13 cellular contexts compared by ENCODE assay signal in genomic region chr17:77182773-77183172, GRCh38. TPM values are rescaled to one million over a fixed set of nuclear protein-coding genes. Genes with fewer than 3 reads are reported as not detected.
DNase-seq lines count a peak whose midpoint lies in the region; ATAC-seq, FAIRE-seq and TF ChIP-seq lines count a peak whose summit lies in the region.
"Had no signal": no experiment of that assay in that cellular context is flagged by ENCODE, and none has a peak within 500 bp of the region (broad histone marks: within the 10 kb centered on the region; RNA-seq: fewer than 3 reads in every experiment).

No MANE protein-coding gene starts in this region.

- H3K4me3 ChIP-seq in CD8-positive, alpha-beta T cell (ENCODE audit: low read depth, low read length) = no peak overlapping the region
- H3K4me3 ChIP-seq in Loucy (ENCODE audit: low read length, poor library complexity, severe bottlenecking) = peak overlapping the region; percentile 40
- H3K4me3 ChIP-seq in GM12878 = peak overlapping the region; percentile 45; the same call in 1 of the 2 replicates
- H3K4me3 ChIP-seq: cardiac muscle cell had no signal

- no peak for DNase-seq in CD8-positive, alpha-beta T cell
- no peak for DNase-seq in GM12878 (ENCODE audit: low read depth, low spot score)
- DNase-seq in NCI-H226 = no peak
- no peak for DNase-seq in OCI-M1 (lab: John Stamatoyannopoulos, UW)
- no peak for DNase-seq in DMS153 (lab: John Stamatoyannopoulos, UW)
- no peak for DNase-seq in NCI-H510A treated with DMSO at 0.1 percent for 48 hours (lab: John Stamatoyannopoulos, UW)
- DNase-seq: DMS 273 treated with DMSO at 0.1 percent for 48 hours; NCI-H187; stimulated activated CD4-positive, alpha-beta T cell treated with anti-CD3 and anti-CD28 coated beads, Interleukin-1b, Interleukin-23, amount 100 ng/mL, for 48 hours had no signal

- peak overlapping the region; percentile 84 for H3K27ac Mint-ChIP-seq in CD8-positive, alpha-beta T cell
- H3K27ac Mint-ChIP-seq in nephron = peak overlapping the region; percentile 85 to 97 (median 97)

- peak overlapping the region; percentile 65 for H3K4me2 ChIP-seq in Loucy (ENCODE audit: low read depth, low read length, poor library complexity, severe bottlenecking)
- H3K4me2 ChIP-seq in GM12878 (ENCODE audit: control insufficient read depth, insufficient read depth) = peak overlapping the region; percentile 36

- peak overlapping the region; percentile 48 for H3K4me3 Mint-ChIP-seq in CD8-positive, alpha-beta T cell
- peak overlapping the region in 2 of 3 experiments; percentile 4 to 9 for H3K4me3 Mint-ChIP-seq in nephron

- 75% methylated on average over 10 of the region's 10 CpGs for WGBS in GM12878 (ENCODE audit: insufficient coverage, insufficient replicate concordance, low lambda C conversion rate, missing lambda C conversion rate)

- TF ChIP-seq CTCF in CD8-positive, alpha-beta T cell (IDR thresholded peaks at IDR 0.05) = no peak
- TF ChIP-seq CTCF in Loucy (conservative IDR thresholded peaks at IDR 0.05; ENCODE audit: low read length) (no peak), GM12878 (IDR thresholded peaks at IDR 0.05 in 2 of 3, conservative IDR thresholded peaks at IDR 0.05 in 1 of 3; ENCODE audit: control insufficient read depth in 2 of 3, extremely low read depth in 1 of 3, insufficient read depth in 1 of 3, low read depth in 3 of 3, low read length in 3 of 3) (no peak), nephron (IDR thresholded peaks at IDR 0.05; ENCODE audit: unreplicated experiment in 3 of 3) (no peak)

- SMC1A ChIA-PET in GM12878 (lab: Charles Lee; ENCODE audit: uncharacterized antibody, unreplicated experiment) = interaction anchor here (1.1 to 3.7 kb wide), 11 partner anchors 10 to 96 kb away, joined by 3 to 25 read pairs (median 5); no protein-coding TSS in a partner anchor

- TF ChIP-seq POLR2A in GM12878 (IDR thresholded peaks at IDR 0.05; ENCODE audit: low read depth, low read length) = no peak

- H3K79me2 ChIP-seq in Loucy (ENCODE audit: insufficient read depth, low read length) (peaks cover 86% of the 10 kb centered on the region), GM12878 (ENCODE audit: control insufficient read depth, insufficient read depth, low read length) (peaks cover 84% of the 10 kb centered on the region)

- peaks cover 12% of the 10 kb centered on the region for H3K36me3 Mint-ChIP-seq in CD8-positive, alpha-beta T cell
- peaks cover 5% of the 10 kb centered on the region for H3K36me3 Mint-ChIP-seq in nephron (ENCODE audit: low read depth)

- FAIRE-seq in GM12878 (lab: Jason Lieb, UNC) = no peak
- FAIRE-seq: H54 had no signal

- no peaks in the 10 kb centered on the region for H3K27me3 Mint-ChIP-seq in CD8-positive, alpha-beta T cell (ENCODE audit: low read depth)
- H3K27me3 Mint-ChIP-seq in nephron (ENCODE audit: low read depth) = no peaks in the 10 kb centered on the region

- no peak for TF ChIP-seq RAD21 in GM12878 (IDR thresholded peaks at IDR 0.05; ENCODE audit: insufficient read depth, low read depth, low read length)

- in situ Hi-C loops in GM12878 (cut with MboI) = no loop called here

- intact Hi-C loops in CD8-positive, alpha-beta T cell (cut with DNase I, micrococcal nuclease) = no loop called here
- intact Hi-C loops in GM12878 (cut with micrococcal nuclease; ENCODE audit: unreplicated experiment) = no loop called here

- H2AFZ ChIP-seq in Loucy (ENCODE audit: low read length) = no peak overlapping the region
- H2AFZ ChIP-seq in GM12878 (ENCODE audit: control insufficient read depth, low read depth, low read length) = no peak overlapping the region

- H3F3A ChIP-seq in Loucy (ENCODE audit: low read depth) = no peaks in the 10 kb centered on the region

- H3K9me3 Mint-ChIP-seq in CD8-positive, alpha-beta T cell = no peaks in the 10 kb centered on the region
- no peaks in the 10 kb centered on the region for H3K9me3 Mint-ChIP-seq in nephron

- H3K9me3 ChIP-seq in CD8-positive, alpha-beta T cell (ENCODE audit: low read length) = no peaks in the 10 kb centered on the region
- no peaks in the 10 kb centered on the region for H3K9me3 ChIP-seq in Loucy (ENCODE audit: insufficient read depth, low read depth, low read length)
- H3K9me3 ChIP-seq in GM12878 (replicated peaks; ENCODE audit: control insufficient read depth, insufficient read depth, low read length) = no peaks in the 10 kb centered on the region

- RAD21 ChIA-PET in GM12878 (lab: Charles Lee; ENCODE audit: unreplicated experiment) = interaction anchor here (0.6 to 3.6 kb wide), 7 partner anchors 23 to 100 kb away, joined by 4 to 28 read pairs (median 7); partner anchors contain the start of gene SEC14L1

- peaks cover 8% of the 10 kb centered on the region for H4K20me1 ChIP-seq in Loucy (ENCODE audit: insufficient read depth, low read length, poor library complexity, severe bottlenecking)
- peaks cover 3% of the 10 kb centered on the region; the same call in 1 of the 2 replicates for H4K20me1 ChIP-seq in GM12878 (ENCODE audit: control insufficient read depth, insufficient read depth)

- TF ChIP-seq EP300 in GM12878 (IDR thresholded peaks at IDR 0.05; ENCODE audit: borderline replicate concordance in 1 of 2, control insufficient read depth in 1 of 2, low read depth in 2 of 2, low read length in 2 of 2) = no peak

- no peaks in the 10 kb centered on the region for H3K36me3 ChIP-seq in CD8-positive, alpha-beta T cell (ENCODE audit: insufficient read depth, low read length)
- no peaks in the 10 kb centered on the region for H3K36me3 ChIP-seq in Loucy (ENCODE audit: insufficient read depth, low read length)
- peaks cover 7 to 9% of the 10 kb centered on the region in 2 experiments; a peak in 3 of 4 replicates for H3K36me3 ChIP-seq in GM12878 (ENCODE audit: control insufficient read depth in 2 of 2, insufficient read depth in 2 of 2, low read length in 1 of 2)
- H3K36me3 ChIP-seq: cardiac muscle cell had no signal

- H3K9ac ChIP-seq in Loucy (ENCODE audit: low read depth, low read length, poor library complexity, severe bottlenecking) (peak overlapping the region; percentile 52), GM12878 (ENCODE audit: control insufficient read depth, insufficient read depth, low read length) (peak overlapping the region; percentile 25; the same call in 1 of the 2 replicates)

- no peaks in the 10 kb centered on the region for H3K9me2 ChIP-seq in Loucy (replicated peaks; ENCODE audit: low read depth, low read length)

- no peaks in the 10 kb centered on the region for H3K27me3 ChIP-seq in CD8-positive, alpha-beta T cell (ENCODE audit: insufficient read depth, low read length)
- H3K27me3 ChIP-seq in Loucy (ENCODE audit: insufficient read depth, low read length, poor library complexity, severe bottlenecking) (no peaks in the 10 kb centered on the region), GM12878 (replicated peaks in 1 of 2; ENCODE audit: control insufficient read depth in 2 of 2, insufficient read depth in 2 of 2, low read length in 1 of 2) (no peaks in the 10 kb centered on the region)
- H3K27me3 ChIP-seq: cardiac muscle cell had no signal

- POLR2A ChIA-PET in CD8-positive, alpha-beta T cell (lab: Charles Lee) = interaction anchor here (0.9 to 1.4 kb wide), 3 partner anchors 12 to 75 kb away, joined by 3 to 13 read pairs (median 4); partner anchors contain the start of gene SEC14L1
- POLR2A ChIA-PET in GM12878 (lab: Charles Lee) = interaction anchor here (1.1 to 2.6 kb wide), 6 partner anchors 23 to 94 kb away, joined by 3 to 16 read pairs (median 5); partner anchors contain the start of gene SEC14L1

- peaks cover 43% of the 10 kb centered on the region for H3K4me1 ChIP-seq in CD8-positive, alpha-beta T cell (ENCODE audit: insufficient read depth, low read length)
- H3K4me1 ChIP-seq in Loucy (ENCODE audit: insufficient read depth, low read length, poor library complexity, severe bottlenecking) (peaks cover 38% of the 10 kb centered on the region), GM12878 (ENCODE audit: control insufficient read depth, insufficient read depth, low read length) (peaks cover 48% of the 10 kb centered on the region)

- H3K27ac ChIP-seq in CD8-positive, alpha-beta T cell (ENCODE audit: low read depth, low read length) = no peak overlapping the region
- H3K27ac ChIP-seq in GM12878 (ENCODE audit: control insufficient read depth, insufficient read depth) = peak overlapping the region; percentile 62
- H3K27ac ChIP-seq: cardiac muscle cell had no signal

- peaks cover 44% of the 10 kb centered on the region for H3K4me1 Mint-ChIP-seq in CD8-positive, alpha-beta T cell (ENCODE audit: low read depth)
- peaks cover 40% of the 10 kb centered on the region for H3K4me1 Mint-ChIP-seq in nephron

- ATAC-seq in CD8-positive, alpha-beta T cell = no peak
- no peak for ATAC-seq in GM12878

- CTCF ChIA-PET in CD8-positive, alpha-beta T cell (lab: Charles Lee) = no interaction called here
- CTCF ChIA-PET in GM12878 (lab: Yijun Ruan, JAX) = interaction anchor here (1.2 to 2.7 kb wide), 7 partner anchors 11 to 41 kb away, joined by 3 to 9 read pairs (median 5); no protein-coding TSS in a partner anchor

- BruUV-seq in GM12878 (replicated peaks; lab: Mats Ljungman, UMichigan) = no TSS peak

TF ChIP-seq in GM12878, 131 proteins besides CTCF, POLR2A, EP300 and RAD21 (continues in another document):
- TF ChIP-seq GABPA (IDR thresholded peaks at IDR 0.05; ENCODE audit: low read depth) (no peak), MEF2B (IDR thresholded peaks at IDR 0.05; ENCODE audit: partially characterized antibody, poor library complexity, severe bottlenecking) (no peak), GATAD2B (conservative IDR thresholded peaks at IDR 0.05; ENCODE audit: low read depth) (no peak)

RNA-seq across cellular contexts. Expression of gene SEC14L1, which starts 42.0 kb away (rescaled TPM):
- total RNA-seq in CD8-positive, alpha-beta T cell = 100 to 1,000 TPM; 114 to 118 TPM
- total RNA-seq in GM12878 (2013; cell fraction: nucleolus; rRNA removed) = 161 and 179 TPM in 2 replicates
- 28.2 and 32.4 TPM in 2 replicates for total RNA-seq in GM12878 (2014; rRNA removed)
- 18.2 and 19.0 TPM in 2 replicates for total RNA-seq in GM12878 (2014; rRNA removed; fragmentation: Illumina TruSeq; extraction: Trizol)
- 58.1 and 66.1 TPM in 2 replicates for total RNA-seq in GM12878 (2021)
- polyA plus RNA-seq in GM12878 (2011; ENCODE audit: low read depth) = 26.5 TPM
- polyA plus RNA-seq in GM12878 (2011; rRNA removed) = 28.8 and 33.3 TPM in 2 replicates
- polyA plus RNA-seq in GM12878 (2011; cell fraction: cytosol; rRNA removed) = 26.4 and 30.9 TPM in 2 replicates
- 38.5 and 42.8 TPM in 2 replicates for polyA plus RNA-seq in GM12878 (2011; cell fraction: nucleus; rRNA removed)
- 46.1 and 55.7 TPM in 2 replicates for polyA plus RNA-seq in GM12878 (2012)
- 35.8 and 41.5 TPM in 2 replicates for polyA plus RNA-seq in GM12878 (2014; fragmentation: Illumina TruSeq; extraction: Trizol)
- polyA plus RNA-seq in GM12878 (2014; fragmentation: Nextera tagmentation; extraction: Ambion mirVana) = 10 to 100 TPM in 1 of 2 experiments, 1 to 10 TPM in 1; 6.3 to 10.2 TPM
- polyA plus RNA-seq in GM12878 (2014; rRNA removed) = 32.5 and 34.6 TPM in 2 replicates
- 10 to 100 TPM; 48.5 to 52.3 TPM for polyA plus RNA-seq in GM12878 (2016; fragmentation: Nextera tagmentation; extraction: Ambion mirVana)
- 26.8 and 36.9 TPM in 2 replicates for polyA minus RNA-seq in GM12878 (2011; rRNA and poly(A)+ RNA removed)
- 18.6 and 19.0 TPM in 2 replicates for polyA minus RNA-seq in GM12878 (2011; cell fraction: cytosol; rRNA and poly(A)+ RNA removed)
- polyA minus RNA-seq in GM12878 (2011; cell fraction: nucleus; rRNA and poly(A)+ RNA removed) = 17.2 and 32.2 TPM in 2 replicates
